Comparison of ENCODE assay signal across 21 cellular contexts in genomic region chr15:68379058-68379758, GRCh38. TPM values are rescaled to one million over a fixed set of nuclear protein-coding genes. Genes with fewer than 3 reads are reported as not detected.
DNase-seq lines count a peak whose midpoint lies in the region; ATAC-seq, FAIRE-seq and TF ChIP-seq lines count a peak whose summit lies in the region.
"Had no signal": no experiment of that assay in that cellular context is flagged by ENCODE, and none has a peak within 500 bp of the region (broad histone marks: within the 10 kb centered on the region; RNA-seq: fewer than 3 reads in every experiment).

No MANE protein-coding gene starts in this region.

- H3K4me3 Mint-ChIP-seq in activated CD8-positive, alpha-beta T cell treated with anti-CD3 and anti-CD28 coated beads, Interleukin-2, amount 10 ng/mL, durations not matched to agents 7 days and 5 days = peak overlapping the region; percentile 18
- H3K4me3 Mint-ChIP-seq in activated CD8-positive, alpha-beta T cell treated with anti-CD3 and anti-CD28 coated beads for 36 hours = no peak overlapping the region
- no peak overlapping the region for H3K4me3 Mint-ChIP-seq in GM23338

- FAIRE-seq in HTR-8/SVneo (lab: Jason Lieb, UNC) = peak; percentile 9
- FAIRE-seq in K562 (lab: Jason Lieb, UNC) = no peak
- FAIRE-seq: GM12892 had no signal

- TF ChIP-seq EP300 in K562 (IDR thresholded peaks at IDR 0.05; ENCODE audit: low read length) = no peak
- TF ChIP-seq EP300 in ovary (IDR thresholded peaks at IDR 0.05) = no peak

- H3K27ac ChIP-seq in K562 (ENCODE audit: extremely low read depth, low read depth, low read length) (no peak overlapping the region), ovary (no peak overlapping the region), SJCRH30 (no peak overlapping the region), GM23338 (ENCODE audit: low read depth) (no peak overlapping the region)
- H3K27ac ChIP-seq: left lung, vagina had no signal

- H3K9me3 ChIP-seq in K562 (replicated peaks; ENCODE audit: control insufficient read depth, insufficient read depth, low read depth, low read length) = no peaks in the 10 kb centered on the region
- H3K9me3 ChIP-seq in ovary = no peaks in the 10 kb centered on the region
- H3K9me3 ChIP-seq in SJCRH30 (replicated peaks) = 0 out of 2 replicates have a peak, but pooled peaks cover 2% of the 10 kb centered on the region
- H3K9me3 ChIP-seq: ascending aorta, left lung, vagina had no signal

- no peak for TF ChIP-seq RAD21 in K562 (CRISPR knock-in tag; conservative IDR thresholded peaks at IDR 0.05 in 1 of 2, IDR thresholded peaks at IDR 0.05 in 1 of 2)

- H3K4me1 Mint-ChIP-seq in activated CD8-positive, alpha-beta T cell treated with anti-CD3 and anti-CD28 coated beads, Interleukin-2, amount 10 ng/mL, durations not matched to agents 7 days and 5 days (ENCODE audit: low read depth) = peaks cover 25% of the 10 kb centered on the region
- H3K4me1 Mint-ChIP-seq in activated CD8-positive, alpha-beta T cell treated with anti-CD3 and anti-CD28 coated beads for 36 hours (ENCODE audit: low read depth) = peaks cover 8% of the 10 kb centered on the region
- no peaks in the 10 kb centered on the region; the same call in 2 of the 3 replicates for H3K4me1 Mint-ChIP-seq in GM23338

- H3K79me2 ChIP-seq in K562 (ENCODE audit: control insufficient read depth, insufficient read depth, low read length) = no peaks in the 10 kb centered on the region
- no peaks in the 10 kb centered on the region for H3K79me2 ChIP-seq in GM23338 (replicated peaks; ENCODE audit: insufficient read depth)

- peaks cover 0 to 16% of the 10 kb centered on the region in 2 experiments; a peak in 2 of 5 replicates for H3K27me3 ChIP-seq in K562 (ENCODE audit: control insufficient read depth in 2 of 2, insufficient read depth in 2 of 2, low read length in 2 of 2)
- no peaks in the 10 kb centered on the region for H3K27me3 ChIP-seq in ovary
- no peaks in the 10 kb centered on the region for H3K27me3 ChIP-seq in SJCRH30
- no peaks in the 10 kb centered on the region for H3K27me3 ChIP-seq in GM23338 (ENCODE audit: insufficient read depth)
- H3K27me3 ChIP-seq: ascending aorta, left lung, vagina had no signal

- BruUV-seq in K562 (replicated peaks; lab: Mats Ljungman, UMichigan) = no TSS peak

- no peak for TF ChIP-seq CTCF in activated CD8-positive, alpha-beta T cell treated with anti-CD3 and anti-CD28 coated beads for 36 hours (IDR thresholded peaks at IDR 0.05)
- TF ChIP-seq CTCF in K562 (IDR thresholded peaks at IDR 0.05 in 2 of 3, conservative IDR thresholded peaks at IDR 0.05 in 1 of 3; ENCODE audit: insufficient read depth in 2 of 3, low read depth in 1 of 3, low read length in 3 of 3) (no peak), ovary (IDR thresholded peaks at IDR 0.05) (no peak), GM23338 (conservative IDR thresholded peaks at IDR 0.05; ENCODE audit: low read depth in 2 of 2) (no peak)

- H3K9me2 ChIP-seq in GM23338 (ENCODE audit: insufficient read depth) = no peaks in the 10 kb centered on the region

- no peaks in the 10 kb centered on the region for H3K36me3 Mint-ChIP-seq in activated CD8-positive, alpha-beta T cell treated with anti-CD3 and anti-CD28 coated beads, Interleukin-2, amount 10 ng/mL, durations not matched to agents 7 days and 5 days (ENCODE audit: low read depth)
- H3K36me3 Mint-ChIP-seq in activated CD8-positive, alpha-beta T cell treated with anti-CD3 and anti-CD28 coated beads for 36 hours (ENCODE audit: low read depth) = no peaks in the 10 kb centered on the region
- H3K36me3 Mint-ChIP-seq in GM23338 (ENCODE audit: low read depth) = peaks cover 4% of the 10 kb centered on the region; the same call in 1 of the 3 replicates
- H3K36me3 Mint-ChIP-seq: CD8-positive, alpha-beta memory T cell had no signal

- no peak overlapping the region for H3K9ac ChIP-seq in K562 (ENCODE audit: insufficient read depth in 1 of 2, low read depth in 2 of 2, low read length in 2 of 2)

- H2AFZ ChIP-seq in K562 (ENCODE audit: low read depth, low read length) (no peak overlapping the region), GM23338 (no peak overlapping the region)

- H3K4me2 ChIP-seq in K562 (ENCODE audit: insufficient read depth, low read length) (no peak overlapping the region), GM23338 (no peak overlapping the region)

- POLR2A ChIA-PET in activated CD8-positive, alpha-beta T cell treated with anti-CD3 and anti-CD28 coated beads, Interleukin-2, amount 10 ng/mL, durations not matched to agents 7 days and 5 days (lab: Charles Lee) = interaction anchor here (0.8 to 1.5 kb wide), 4 partner anchors 15 to 425 kb away, joined by 3 to 10 read pairs (median 4); partner anchors contain the start of gene FEM1B
- POLR2A ChIA-PET in activated CD8-positive, alpha-beta T cell treated with anti-CD3 and anti-CD28 coated beads for 36 hours (lab: Charles Lee) = interaction anchor here (0.6 to 1.9 kb wide), 4 partner anchors 28 to 97 kb away, joined by 3 to 7 read pairs (median 4); no protein-coding TSS in a partner anchor
- POLR2A ChIA-PET in K562 (lab: Yijun Ruan, JAX) = no interaction called here

- no peak for ATAC-seq in activated CD8-positive, alpha-beta T cell treated with anti-CD3 and anti-CD28 coated beads, Interleukin-2, amount 10 ng/mL, durations not matched to agents 7 days and 5 days
- no peak for ATAC-seq in activated CD8-positive, alpha-beta T cell treated with anti-CD3 and anti-CD28 coated beads for 36 hours
- ATAC-seq in K562 (no peak), GM23338 (no peak)
- ATAC-seq: left lung had no signal

- H3K36me3 ChIP-seq in K562 (ENCODE audit: control insufficient read depth, insufficient read depth, low read length) (no peaks in the 10 kb centered on the region), ovary (no peaks in the 10 kb centered on the region), SJCRH30 (no peaks in the 10 kb centered on the region), GM23338 (ENCODE audit: insufficient read depth) (no peaks in the 10 kb centered on the region)
- H3K36me3 ChIP-seq: left lung, vagina had no signal

- no peaks in the 10 kb centered on the region for H4K20me1 ChIP-seq in K562 (replicated peaks; ENCODE audit: control insufficient read depth, insufficient read depth, low read length)
- H4K20me1 ChIP-seq in GM23338 (replicated peaks; ENCODE audit: insufficient read depth) = no peaks in the 10 kb centered on the region

- WGBS in K562 (ENCODE audit: insufficient coverage, low coverage, missing lambda C conversion rate) = under 1% methylated on average over 8 of the region's 8 CpGs
- 90 to 91% (median 90%) methylated on average over 8 of the region's 8 CpGs for WGBS in ovary, 3 donors

- TF ChIP-seq POLR2A in K562 (conservative IDR thresholded peaks at IDR 0.05) (no peak), ovary (IDR thresholded peaks at IDR 0.05) (no peak)

- H3K27me3 Mint-ChIP-seq in activated CD8-positive, alpha-beta T cell treated with anti-CD3 and anti-CD28 coated beads, Interleukin-2, amount 10 ng/mL, durations not matched to agents 7 days and 5 days (ENCODE audit: low read depth) = no peaks in the 10 kb centered on the region
- no peaks in the 10 kb centered on the region for H3K27me3 Mint-ChIP-seq in activated CD8-positive, alpha-beta T cell treated with anti-CD3 and anti-CD28 coated beads for 36 hours
- peaks cover 4% of the 10 kb centered on the region for H3K27me3 Mint-ChIP-seq in GM23338 (ENCODE audit: insufficient read depth, low read depth, poor library complexity)

- peak overlapping the region; percentile 89 for H3K27ac Mint-ChIP-seq in activated CD8-positive, alpha-beta T cell treated with anti-CD3 and anti-CD28 coated beads, Interleukin-2, amount 10 ng/mL, durations not matched to agents 7 days and 5 days
- no peak overlapping the region for H3K27ac Mint-ChIP-seq in activated CD8-positive, alpha-beta T cell treated with anti-CD3 and anti-CD28 coated beads for 36 hours
- H3K27ac Mint-ChIP-seq in GM23338 = no peak overlapping the region

- no peaks in the 10 kb centered on the region for H3K9me1 ChIP-seq in K562 (ENCODE audit: control insufficient read depth, insufficient read depth, low read length)

- H3K9me3 Mint-ChIP-seq in activated CD8-positive, alpha-beta T cell treated with anti-CD3 and anti-CD28 coated beads, Interleukin-2, amount 10 ng/mL, durations not matched to agents 7 days and 5 days (ENCODE audit: insufficient read depth) = no peaks in the 10 kb centered on the region
- H3K9me3 Mint-ChIP-seq in activated CD8-positive, alpha-beta T cell treated with anti-CD3 and anti-CD28 coated beads for 36 hours = no peaks in the 10 kb centered on the region
- peaks cover 6% of the 10 kb centered on the region; the same call in 2 of the 3 replicates for H3K9me3 Mint-ChIP-seq in GM23338
- H3K9me3 Mint-ChIP-seq: CD8-positive, alpha-beta memory T cell had no signal

- H3K4me1 ChIP-seq in K562 (replicated peaks in 1 of 2; ENCODE audit: control insufficient read depth in 2 of 2, insufficient read depth in 2 of 2, low read length in 2 of 2) (no peaks in the 10 kb centered on the region), ovary (ENCODE audit: insufficient read depth) (peaks cover under 1% of the 10 kb centered on the region), SJCRH30 (peaks cover 12% of the 10 kb centered on the region), GM23338 (ENCODE audit: insufficient read depth) (no peaks in the 10 kb centered on the region)

- in situ Hi-C loops in K562 (cut with MboI) = no loop called here

- no peak overlapping the region for H3K4me3 ChIP-seq in K562
- H3K4me3 ChIP-seq in ovary = no peak overlapping the region
- no peak overlapping the region for H3K4me3 ChIP-seq in SJCRH30
- H3K4me3 ChIP-seq in GM23338 = no peak overlapping the region
- H3K4me3 ChIP-seq: ascending aorta, left lung, vagina had no signal

- DNase-seq in activated CD8-positive, alpha-beta T cell treated with anti-CD3 and anti-CD28 coated beads, Interleukin-2, amount 10 ng/mL, durations not matched to agents 7 days and 5 days = peak; percentile 21
- DNase-seq in activated CD8-positive, alpha-beta T cell treated with anti-CD3 and anti-CD28 coated beads for 36 hours = no peak
- DNase-seq in HTR-8/SVneo (ENCODE audit: insufficient read length, low spot score) (no peak), K562 (ENCODE audit: extremely low read depth in 1 of 4, low spot score in 3 of 4) (no peak), ovary (peak in 3 of 5 donors; percentile 3 to 7 (median 4)), DMS153 (lab: John Stamatoyannopoulos, UW) (no peak), SJCRH30 (no peak), GM23338 (ENCODE audit: low spot score) (no peak)
- DNase-seq: ACHN; activated CD4-positive, alpha-beta T cell treated with anti-CD3 and anti-CD28 coated beads, Interleukin-2, amount 50 U/mL, for 48 hours; CD8-positive, alpha-beta memory T cell; NCI-H1048; NCI-H2081 treated with DMSO at 0.1 percent for 48 hours; NCI-H510A; stimulated activated CD4-positive, alpha-beta T cell treated with anti-CD3 and anti-CD28 coated beads, Interleukin-12 subunit alpha, Interleukin-12 subunit beta, amount 100 ng/mL, for 4 hours; stimulated activated CD8-positive, alpha-beta memory T cell treated with anti-CD3 and anti-CD28 coated beads, Interleukin-4, amount 100 ng/mL, for 48 hours; substantia nigra had no signal

- CTCF ChIA-PET in activated CD8-positive, alpha-beta T cell treated with anti-CD3 and anti-CD28 coated beads, Interleukin-2, amount 10 ng/mL, durations not matched to agents 7 days and 5 days (lab: Charles Lee) = interaction anchor here (0.7 to 9.6 kb wide), 11 partner anchors 9 to 126 kb away, joined by 3 to 143 read pairs (median 3); no protein-coding TSS in a partner anchor
- CTCF ChIA-PET in activated CD8-positive, alpha-beta T cell treated with anti-CD3 and anti-CD28 coated beads for 36 hours (lab: Charles Lee) = interaction anchor here (1.2 to 2.2 kb wide), 5 partner anchors 72 to 126 kb away, joined by 3 to 15 read pairs (median 4); no protein-coding TSS in a partner anchor
- CTCF ChIA-PET in K562 (lab: Yijun Ruan, JAX; ENCODE audit: low intra/inter-chr PET ratio) = no interaction called here

- no peaks in the 10 kb centered on the region for H3F3A ChIP-seq in GM23338 (replicated peaks; ENCODE audit: low read depth)

- intact Hi-C loops in activated CD8-positive, alpha-beta T cell treated with anti-CD3 and anti-CD28 coated beads for 36 hours (cut with micrococcal nuclease) = no loop called here
- intact Hi-C loops in K562 (cut with micrococcal nuclease) = no loop called here
- intact Hi-C loops in ovary (cut with DNase I) = no loop called here

RNA-seq across cellular contexts. Expression of gene ITGA11, which starts 52.8 kb away (rescaled TPM):
- total RNA-seq in activated CD8-positive, alpha-beta T cell treated with anti-CD3 and anti-CD28 coated beads, Interleukin-2, amount 10 ng/mL, durations not matched to agents 7 days and 5 days = under 1 TPM; 0.18 to 0.39 TPM
- 1 to 10 TPM; 1.7 to 3.6 TPM for total RNA-seq in activated CD8-positive, alpha-beta T cell treated with anti-CD3 and anti-CD28 coated beads for 36 hours
- not detected in 2 replicates for total RNA-seq in K562 (2011; cell fraction: chromatin; rRNA removed; ENCODE audit: low replicate concordance)
- not detected in 2 replicates for total RNA-seq in K562 (2011; cell fraction: nucleolus; rRNA removed)
- not detected in 2 replicates for total RNA-seq in K562 (2011; cell fraction: nucleoplasm; rRNA removed)
- total RNA-seq in K562 (2014; rRNA removed) (not detected in 2 replicates), K562 (2014; rRNA removed; fragmentation: Illumina TruSeq; extraction: Trizol) (not detected in 2 replicates), K562 (2015; rRNA removed; fragmentation: Illumina TruSeq; extraction: Trizol) (not detected in 2 replicates), K562 (2021) (not detected in 2 replicates), ovary (10 to 100 TPM in 2 of 7 donors, 1 to 10 TPM in 5; 1.2 to 25.2 (median 4.4) TPM)
- polyA plus RNA-seq in K562 (2011; rRNA removed) (not detected in 2 replicates), K562 (2014; fragmentation: Illumina TruSeq; extraction: Trizol) (not detected in 2 replicates), K562 (2014; fragmentation: Nextera tagmentation; extraction: Ambion mirVana) (under 1 TPM in 1 of 2 experiments, not detected in 1; 0.01 TPM), K562 (2014; rRNA removed) (not detected in 2 replicates), ovary (10 to 100 TPM in 1 of 2 donors, 1 to 10 TPM in 1; 2.2 to 34.5 TPM), GM23338 (2016; fragmentation: Nextera tagmentation; extraction: Ambion mirVana) (0.14 and 0.40 TPM in 2 replicates)
- polyA plus RNA-seq in K562 (2011; cell fraction: cytosol; rRNA removed) = not detected in 2 replicates
- not detected in 2 replicates for polyA plus RNA-seq in K562 (2011; cell fraction: nucleus; rRNA removed)
- polyA plus RNA-seq in K562 (2012) = 0.01 TPM in 2 replicates
- not detected in 2 replicates for polyA minus RNA-seq in K562 (2011; rRNA and poly(A)+ RNA removed)
- polyA minus RNA-seq in K562 (2011; cell fraction: cytosol; rRNA and poly(A)+ RNA removed) = not detected in 2 replicates
- polyA minus RNA-seq in K562 (2011; cell fraction: nucleus; rRNA and poly(A)+ RNA removed) = not detected in 2 replicates
- total RNA-seq in SJCRH30 (2014; rRNA removed; shearing (Covaris generic)) = not detected in 2 replicates
- total RNA-seq in GM23338 (2014; rRNA removed; shearing (Covaris generic)) = 0.03 TPM in 1 of 2 replicates, not detected in the other
- total RNA-seq: CD8-positive, alpha-beta memory T cell had no signal
- polyA plus RNA-seq: CD8-positive, alpha-beta memory T cell had no signal

Comparison
In these comparisons a context has a peak if more than half of its experiments do, and no peak if none do; other contexts are left out.
1. DNase-seq: peak in activated CD8-positive, alpha-beta T cell treated with anti-CD3 and anti-CD28 coated beads, Interleukin-2, amount 10 ng/mL, durations not matched to agents 7 days and 5 days (single experiment) and ovary (3 of 5); none in activated CD8-positive, alpha-beta T cell treated with anti-CD3 and anti-CD28 coated beads for 36 hours (single experiment), HTR-8/SVneo (single experiment), K562 (0 of 4), DMS153 (single experiment), SJCRH30 (0 of 2) and GM23338 (single experiment).